16 cellular contexts compared by ENCODE assay signal in the genomic region with DNA sequence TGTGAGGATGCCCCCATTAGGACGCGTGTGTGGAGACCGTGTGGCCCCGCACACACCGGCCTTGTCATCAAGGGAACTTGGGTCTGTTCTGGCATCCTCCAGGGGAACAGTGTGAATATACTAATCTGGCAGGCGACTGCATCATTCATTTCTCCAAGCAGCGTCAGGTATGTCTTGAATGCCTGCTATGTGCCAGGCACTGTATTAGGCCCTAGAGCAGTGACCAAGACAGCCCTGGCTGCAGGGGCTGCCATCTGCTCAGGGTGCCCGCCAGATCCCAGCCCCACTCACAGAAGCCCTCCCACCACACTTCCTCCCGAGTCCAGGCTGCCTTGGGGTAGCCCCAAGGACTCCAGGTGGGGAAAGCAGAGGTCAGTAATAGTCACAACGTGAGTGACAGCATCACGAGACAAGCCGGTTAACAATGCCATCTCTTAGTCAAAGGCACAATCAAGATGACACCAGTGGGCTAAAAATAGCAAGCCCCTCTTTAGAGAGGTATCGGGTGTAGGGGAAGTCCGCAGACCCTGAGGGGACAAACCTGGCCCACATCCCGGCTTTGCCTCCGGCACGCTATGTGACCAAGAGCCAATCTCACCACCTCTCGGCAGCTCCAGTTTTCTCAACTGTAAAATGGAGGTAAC. TPM values are rescaled to one million over a fixed set of nuclear protein-coding genes. Genes with fewer than 3 reads are reported as not detected.
DNase-seq lines count a peak whose midpoint lies in the region; ATAC-seq and TF ChIP-seq lines count a peak whose summit lies in the region.
"Had no signal": no experiment of that assay in that cellular context is flagged by ENCODE, and none has a peak within 500 bp of the region (broad histone marks: within the 10 kb centered on the region; RNA-seq: fewer than 3 reads in every experiment).

No MANE protein-coding gene starts in this region.

- H3K27me3 Mint-ChIP-seq in activated B cell treated with CpG ODN at 0.5 μM for 24 hours = no peaks in the 10 kb centered on the region

- H3K9me3 ChIP-seq in BLaER1 (no peaks in the 10 kb centered on the region), gastroesophageal sphincter (no peaks in the 10 kb centered on the region)
- H3K9me3 ChIP-seq: ascending aorta had no signal

- TF ChIP-seq CTCF in activated B cell treated with CpG ODN at 0.5 μM for 24 hours (IDR thresholded peaks at IDR 0.05) = no peak
- no peak for TF ChIP-seq CTCF in gastroesophageal sphincter (IDR thresholded peaks at IDR 0.05)

- H3K36me3 ChIP-seq in BLaER1 (no peaks in the 10 kb centered on the region), gastroesophageal sphincter (no peaks in the 10 kb centered on the region)
- H3K36me3 ChIP-seq: ascending aorta had no signal

- no peak for TF ChIP-seq POLR2A in gastroesophageal sphincter (IDR thresholded peaks at IDR 0.05)

- TF ChIP-seq EP300 in gastroesophageal sphincter (IDR thresholded peaks at IDR 0.05) = no peak

- no peaks in the 10 kb centered on the region for H3K9me3 Mint-ChIP-seq in activated B cell treated with CpG ODN at 0.5 μM for 24 hours
- H3K9me3 Mint-ChIP-seq: mesothelial cell of epicardium; T-helper 1 cell treated with Interleukin-12 subunit alpha and Interleukin-12 subunit beta and Interleukin-4 antibody, amounts not matched to agents 30 μg/mL and 1 μg/mL, for 36 hours had no signal

- ATAC-seq in GM18519 (IDR thresholded peaks at IDR 0.05; ENCODE audit: low FRiP score, unreplicated experiment) (peak; percentile 53), HG02798 (IDR thresholded peaks at IDR 0.05; ENCODE audit: poor library complexity, unreplicated experiment) (peak; percentile 49), activated B cell treated with CpG ODN at 0.5 μM for 24 hours (ENCODE audit: low read depth) (peak; percentile 29), GM18520 (IDR thresholded peaks at IDR 0.05; ENCODE audit: unreplicated experiment) (no peak), gastroesophageal sphincter (no peak)
- ATAC-seq: PC-3 had no signal

- H3K4me1 ChIP-seq in BLaER1 (peaks cover 75% of the 10 kb centered on the region), gastroesophageal sphincter (peaks cover 0 to 17% (median 0%) of the 10 kb centered on the region in 3 donors)

- 97 to 100% methylated on average over 3 to 7 of the region's 18 CpGs for WGBS in gastroesophageal sphincter (ENCODE audit: low coverage in 1 of 2), 2 donors

- H3K9ac ChIP-seq in BLaER1 = no peak overlapping the region
- H3K9ac ChIP-seq: GM23248 had no signal

- no peak for DNase-seq in activated B cell treated with CpG ODN at 0.5 μM for 24 hours
- DNase-seq in HuH-7 (ENCODE audit: low spot score) = no peak
- no peak for DNase-seq in midbrain (lab: John Stamatoyannopoulos, UW)
- DNase-seq: dermis blood vessel endothelial cell, GM23248, NCI-H2171, PC-3 had no signal

- no peaks in the 10 kb centered on the region for H4K20me1 ChIP-seq in BLaER1

- H3K36me3 Mint-ChIP-seq in activated B cell treated with CpG ODN at 0.5 μM for 24 hours (ENCODE audit: low read depth) = no peaks in the 10 kb centered on the region
- H3K36me3 Mint-ChIP-seq: mesothelial cell of epicardium had no signal

- H3K27ac ChIP-seq in BLaER1 (0 out of 2 replicates have a peak overlapping the region, but pooled peaks have one; percentile 1), gastroesophageal sphincter (no peak overlapping the region)
- H3K27ac ChIP-seq: GM23248 had no signal

- CTCF ChIA-PET in activated B cell treated with CpG ODN at 0.5 μM for 24 hours (lab: Charles Lee) = interaction anchor here (1.2 kb wide), 1 partner anchor 46 kb away, joined by 3 read pairs; no protein-coding TSS in a partner anchor

- H3K27me3 ChIP-seq in BLaER1 = no peaks in the 10 kb centered on the region; the same call in 1 of the 2 replicates
- no peaks in the 10 kb centered on the region for H3K27me3 ChIP-seq in gastroesophageal sphincter
- H3K27me3 ChIP-seq: ascending aorta had no signal

- H3K27ac Mint-ChIP-seq in activated B cell treated with CpG ODN at 0.5 μM for 24 hours = peak overlapping the region; percentile 79
- H3K27ac Mint-ChIP-seq: mesothelial cell of epicardium had no signal

- peaks cover 65% of the 10 kb centered on the region for H3K4me1 Mint-ChIP-seq in activated B cell treated with CpG ODN at 0.5 μM for 24 hours

- intact Hi-C loops in activated B cell treated with CpG ODN at 0.5 μM for 24 hours (cut with micrococcal nuclease) = no loop called here

- POLR2A ChIA-PET in activated B cell treated with CpG ODN at 0.5 μM for 24 hours (lab: Charles Lee) = interaction anchor here (1.4 to 25.3 kb wide), 7 partner anchors 8 to 34 kb away, joined by 5 to 662 read pairs (median 10); a partner anchor contains a TSS

- H3K4me3 Mint-ChIP-seq in activated B cell treated with CpG ODN at 0.5 μM for 24 hours = no peak overlapping the region
- H3K4me3 Mint-ChIP-seq: mesothelial cell of epicardium; T-helper 1 cell treated with Interleukin-12 subunit alpha and Interleukin-12 subunit beta and Interleukin-4 antibody, amounts not matched to agents 30 μg/mL and 1 μg/mL, for 36 hours had no signal

- H3K4me3 ChIP-seq in BLaER1 (no peak overlapping the region), gastroesophageal sphincter (no peak overlapping the region)
- H3K4me3 ChIP-seq: ascending aorta, GM23248 had no signal

- H3K4me2 ChIP-seq in BLaER1 = no peak overlapping the region

RNA-seq across cellular contexts. Expression of a gene that starts 7.5 kb away (rescaled TPM):
- total RNA-seq in activated B cell treated with CpG ODN at 0.5 μM for 24 hours = 726 and 766 TPM in 2 replicates
- 10 to 100 TPM in 3 of 4 donors, 1 to 10 TPM in 1; 8.9 to 75.4 (median 40.4) TPM for total RNA-seq in gastroesophageal sphincter
- total RNA-seq: GM23248, mesothelial cell of epicardium, PC-3 had no signal

RNA-seq across cellular contexts. Expression of a gene that starts 41.7 kb away (rescaled TPM):
- total RNA-seq in activated B cell treated with CpG ODN at 0.5 μM for 24 hours (0.93 and 1.2 TPM in 2 replicates), gastroesophageal sphincter (not detected)
- total RNA-seq: PC-3, posterior vena cava had no signal

Comparison
In these comparisons a context has a peak if more than half of its experiments do, and no peak if none do; other contexts are left out.
1. ATAC-seq: peak in GM18519 (single experiment), HG02798 (single experiment) and activated B cell treated with CpG ODN at 0.5 μM for 24 hours (single experiment); none in GM18520 (single experiment) and gastroesophageal sphincter (single experiment).